ENCODE assay signal across 1 cellular context in genomic region chr13:97977982-97978381, GRCh38.
TF ChIP-seq lines count a peak whose summit lies in the region.

No MANE protein-coding gene starts in this region.

TF ChIP-seq in SK-N-SH, 30 proteins besides CTCF, POLR2A, EP300 and RAD21 (continued from another document):
- no peak for TF ChIP-seq MAX (IDR thresholded peaks at IDR 0.05; ENCODE audit: low read depth)
TF ChIP-seq in SK-N-SH: peak in this region for 0.
